ENCODE assay signal across 8 cellular contexts in the genomic region with DNA sequence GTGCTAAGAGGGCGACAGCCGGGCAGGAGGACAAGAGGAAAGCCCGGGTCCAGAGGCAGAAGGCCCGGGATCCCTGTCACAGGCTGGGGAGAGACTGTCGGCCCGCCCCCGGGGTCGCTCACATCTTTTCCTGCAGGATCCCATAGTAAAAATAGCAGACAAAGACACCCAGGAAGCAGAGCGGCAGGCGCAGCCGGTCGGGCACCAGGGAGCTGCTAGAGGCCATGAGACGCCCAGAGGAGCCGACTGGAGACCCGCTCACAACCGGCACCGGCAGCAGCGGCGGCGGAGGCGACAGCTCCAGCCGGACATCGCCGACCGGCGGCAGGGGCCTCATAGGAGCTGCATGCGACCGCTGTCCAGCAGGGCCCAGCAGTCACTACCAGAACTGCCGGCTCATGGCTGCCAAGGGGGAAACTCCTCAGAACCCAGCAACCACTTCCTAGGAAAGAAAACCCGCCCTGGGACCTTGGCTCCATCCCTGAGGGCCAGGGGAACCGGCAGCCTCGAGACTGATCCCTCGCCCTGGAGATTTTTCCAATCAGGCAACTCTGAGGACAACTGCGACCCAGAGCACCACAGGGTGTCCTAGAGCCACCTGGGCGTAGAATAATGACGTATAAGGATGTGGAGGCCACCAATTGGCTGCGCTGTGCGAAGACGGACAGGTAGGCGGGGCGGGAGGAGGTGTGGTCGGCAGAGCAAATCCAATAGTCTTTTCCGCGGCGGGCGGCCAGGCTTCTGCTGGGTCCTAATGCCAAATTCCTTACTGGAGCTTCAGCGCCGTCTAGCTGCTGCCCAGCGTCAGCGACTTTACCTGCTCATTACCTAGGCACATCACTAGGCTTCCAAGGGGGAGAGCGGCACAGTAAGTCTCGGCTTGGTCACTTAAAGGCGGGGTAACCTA. TPM values are rescaled to one million over a fixed set of nuclear protein-coding genes. Genes with fewer than 3 reads are reported as not detected.
DNase-seq lines count a peak whose midpoint lies in the region; ATAC-seq and TF ChIP-seq lines count a peak whose summit lies in the region.

A gene with protein sequence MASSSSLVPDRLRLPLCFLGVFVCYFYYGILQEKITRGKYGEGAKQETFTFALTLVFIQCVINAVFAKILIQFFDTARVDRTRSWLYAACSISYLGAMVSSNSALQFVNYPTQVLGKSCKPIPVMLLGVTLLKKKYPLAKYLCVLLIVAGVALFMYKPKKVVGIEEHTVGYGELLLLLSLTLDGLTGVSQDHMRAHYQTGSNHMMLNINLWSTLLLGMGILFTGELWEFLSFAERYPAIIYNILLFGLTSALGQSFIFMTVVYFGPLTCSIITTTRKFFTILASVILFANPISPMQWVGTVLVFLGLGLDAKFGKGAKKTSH (minus strand): TSS at position 357 of the 907 bp plus-strand sequence. CDS start 131 bp downstream, at position 226.

- peaks cover 36% of the 10 kb centered on the region for H3K4me1 Mint-ChIP-seq in activated naive CD8-positive, alpha-beta T cell (ENCODE audit: low read depth)
- H3K4me1 Mint-ChIP-seq in osteocyte (ENCODE audit: unreplicated experiment), result peaks cover 22% of the 10 kb centered on the region

- 0 to 3% methylated on average over 14 to 50 of the region's 53 CpGs for WGBS in thyroid gland, 2 donors

- H3K4me3 Mint-ChIP-seq in activated naive CD8-positive, alpha-beta T cell, result peak within 1 kb of the TSS; percentile 97
- H3K4me3 Mint-ChIP-seq in osteocyte (ENCODE audit: unreplicated experiment), result peak within 1 kb of the TSS; percentile 89

- TF ChIP-seq POLR2A in thyroid gland (IDR thresholded peaks at IDR 0.05), result peak in 1 of 2 donors; percentile 60

- peaks cover 17% of the 10 kb centered on the region in 2 donors for H3K4me1 ChIP-seq in thyroid gland

- peak; percentile 95 for DNase-seq in GM10266 (ENCODE audit: extremely low spot score)
- DNase-seq in NCI-H1092 (lab: John Stamatoyannopoulos, UW), result peak; percentile 98
- DNase-seq in SKM-1 (lab: John Stamatoyannopoulos, UW; ENCODE audit: unreplicated experiment), result peak; percentile 99
- peak; percentile 99 for DNase-seq in glomerular visceral epithelial cell (ENCODE audit: extremely low spot score)
- peak; percentile 99 for DNase-seq in osteocyte (ENCODE audit: extremely low spot score, unreplicated experiment)
- peak; percentile 100 for DNase-seq in thyroid gland

- intact Hi-C loops in thyroid gland (cut with DNase I), result loop anchor here (2.0 to 5.0 kb wide), 2 partner anchors 75 to 144 kb away; no protein-coding TSS in a partner anchor

- H3K27ac ChIP-seq in thyroid gland, result peak within 1 kb of the TSS; percentile 83 to 96 (median 93)

- no peaks in the 10 kb centered on the region for H3K9me3 Mint-ChIP-seq in activated naive CD8-positive, alpha-beta T cell (ENCODE audit: low read depth)
- H3K9me3 Mint-ChIP-seq in osteocyte (ENCODE audit: unreplicated experiment), result no peaks in the 10 kb centered on the region

- ATAC-seq in HG02588 (IDR thresholded peaks at IDR 0.05; ENCODE audit: unreplicated experiment), result peak; percentile 83

- peaks cover 2% of the 10 kb centered on the region for H3K36me3 Mint-ChIP-seq in activated naive CD8-positive, alpha-beta T cell
- H3K36me3 Mint-ChIP-seq in osteocyte (ENCODE audit: unreplicated experiment), result peaks cover 17% of the 10 kb centered on the region

- peak; percentile 98 for TF ChIP-seq CTCF in GM10266 (IDR thresholded peaks at IDR 0.05; ENCODE audit: control insufficient read depth, insufficient read depth, low read depth, missing control alignments)
- peak; percentile 85 for TF ChIP-seq CTCF in osteocyte (IDR thresholded peaks at IDR 0.05)
- peak; percentile 25 to 88 (median 72) for TF ChIP-seq CTCF in thyroid gland (IDR thresholded peaks at IDR 0.05)

- H3K4me3 ChIP-seq in thyroid gland (replicated peaks in 1 of 3), result peak within 1 kb of the TSS; percentile 83 to 88 (median 85)

- no peaks in the 10 kb centered on the region for H3K9me3 ChIP-seq in thyroid gland

- no peaks in the 10 kb centered on the region for H3K27me3 Mint-ChIP-seq in activated naive CD8-positive, alpha-beta T cell
- no peaks in the 10 kb centered on the region for H3K27me3 Mint-ChIP-seq in osteocyte (ENCODE audit: unreplicated experiment)

- H3K27ac Mint-ChIP-seq in activated naive CD8-positive, alpha-beta T cell, result peak within 1 kb of the TSS; percentile 99
- H3K27ac Mint-ChIP-seq in osteocyte (ENCODE audit: unreplicated experiment), result peak within 1 kb of the TSS; percentile 99

- no peaks in the 10 kb centered on the region for H3K27me3 ChIP-seq in thyroid gland

- peaks cover 26 to 29% of the 10 kb centered on the region in 2 donors for H3K36me3 ChIP-seq in thyroid gland

RNA-seq across cellular contexts. Expression of the gene that starts here (rescaled TPM):
- total RNA-seq in osteocyte (60.0 and 62.0 TPM in 2 replicates), thyroid gland (100 to 1,000 TPM in 2 of 4 donors, 10 to 100 TPM in 2; 77.5 to 171 (median 94.7) TPM)

Comparison
In these comparisons a context has a peak if more than half of its experiments do, and no peak if none do; other contexts are left out.
1. Peak in every context shown above with its lines: DNase-seq, ATAC-seq, H3K4me3 ChIP-seq and H3K27ac ChIP-seq.